In genomic region chr21:38951095-38951745, GRCh38 we compare ENCODE assay signal across 17 cellular contexts.
A peak's percentile ranks its signal among the peaks of the same experiment; 100 is the strongest.
DNase-seq lines count a peak whose midpoint lies in the region; ATAC-seq and TF ChIP-seq lines count a peak whose summit lies in the region.
"Had no signal": no experiment of that assay in that cellular context is flagged by ENCODE, and none has a peak within 500 bp of the region (broad histone marks: within the 10 kb centered on the region; RNA-seq: fewer than 3 reads in every experiment).

No MANE protein-coding gene starts in this region.

- no peaks in the 10 kb centered on the region for H4K20me1 ChIP-seq in osteoblast (ENCODE audit: insufficient read depth, low read length)

- H2AFZ ChIP-seq in osteoblast (ENCODE audit: low read length), result no peak overlapping the region
- H2AFZ ChIP-seq: PC-9 had no signal

- H3K36me3 ChIP-seq in Peyer's patch, result no peaks in the 10 kb centered on the region
- no peaks in the 10 kb centered on the region for H3K36me3 ChIP-seq in osteoblast (ENCODE audit: insufficient read depth, low read length)

- H3K27ac ChIP-seq in Peyer's patch (peak overlapping the region in 3 of 4 donors; percentile 0 to 81 (median 71)), osteoblast (ENCODE audit: low read depth, low read length) (no peak overlapping the region)
- H3K27ac ChIP-seq: PC-9 had no signal

- H3K79me2 ChIP-seq in osteoblast (ENCODE audit: insufficient read depth, low read length), result no peaks in the 10 kb centered on the region

- H3K4me3 ChIP-seq in Peyer's patch, result no peak overlapping the region
- H3K4me3 ChIP-seq in osteoblast (ENCODE audit: insufficient read depth, low read length), result no peak overlapping the region
- H3K4me3 ChIP-seq: GM12878, PC-9 had no signal

- in situ Hi-C loops in Caki2 (cut with HindIII; ENCODE audit: low pct_unique_long_range_greater_than_20kb, low sequenced_read_pairs), result no loop called here

- H3K9me3 ChIP-seq in Peyer's patch (no peaks in the 10 kb centered on the region), osteoblast (ENCODE audit: low read depth, low read length) (no peaks in the 10 kb centered on the region)

- no peak overlapping the region for H3K4me2 ChIP-seq in osteoblast (ENCODE audit: insufficient read depth, low read length)
- H3K4me2 ChIP-seq: PC-9 had no signal

- H3K27me3 ChIP-seq in Peyer's patch (no peaks in the 10 kb centered on the region), osteoblast (ENCODE audit: insufficient read depth, low read length) (peaks cover 11% of the 10 kb centered on the region)

- peaks cover 0 to 23% (median 2%) of the 10 kb centered on the region in 4 donors for H3K4me1 ChIP-seq in Peyer's patch
- H3K4me1 ChIP-seq in osteoblast (ENCODE audit: insufficient read depth, low read length), result peaks cover 22% of the 10 kb centered on the region

- DNase-seq in Caki2 (ENCODE audit: low read depth) (peak; percentile 31), Peyer's patch (peak in 2 of 3 donors; percentile 40 to 60), kidney tubule cell (ENCODE audit: low spot score) (peak; percentile 78), renal cortical epithelial cell (ENCODE audit: low read depth) (peak; percentile 44), osteoblast (ENCODE audit: insufficient read length, low spot score, missing footprints) (no peak), RPMI8226 (no peak)
- DNase-seq in stimulated activated CD4-positive, alpha-beta T cell treated with anti-CD3 and anti-CD28 coated beads, Interleukin-12 subunit alpha, Interleukin-12 subunit beta, amount 100 ng/mL, for 4 hours, result no peak
- DNase-seq: CD4-positive, CD25-positive, alpha-beta regulatory T cell; DMS79 treated with DMSO at 0.1 percent for 48 hours; MM.1S; NCI-H1092 treated with DMSO at 0.1 percent for 48 hours; NCI-H1694; NCI-H82; PC-9 had no signal

- TF ChIP-seq CTCF in Peyer's patch (IDR thresholded peaks at IDR 0.05), result no peak
- TF ChIP-seq CTCF in osteoblast (IDR thresholded peaks at IDR 0.05; ENCODE audit: extremely low read depth, low read depth, low read length), result no peak

- no peak for ATAC-seq in HG03432 (IDR thresholded peaks at IDR 0.05; ENCODE audit: unreplicated experiment)
- ATAC-seq: GM12878, Right ventricle myocardium inferior had no signal

- no peak for TF ChIP-seq POLR2A in Peyer's patch (IDR thresholded peaks at IDR 0.05)

Comparison
In these comparisons a context has a peak if more than half of its experiments do, and no peak if none do; other contexts are left out.
1. DNase-seq: peak in Caki2 (single experiment), Peyer's patch (2 of 3), kidney tubule cell (single experiment) and renal cortical epithelial cell (single experiment); none in osteoblast (single experiment), RPMI8226 (single experiment) and stimulated activated CD4-positive, alpha-beta T cell treated with anti-CD3 and anti-CD28 coated beads, Interleukin-12 subunit alpha, Interleukin-12 subunit beta, amount 100 ng/mL, for 4 hours (single experiment).